ENCODE assay signal across 24 cellular contexts in genomic region chr11:122732342-122733300, GRCh38.
DNase-seq lines count a peak whose midpoint lies in the region; ATAC-seq lines count a peak whose summit lies in the region.
"Had no signal": no experiment of that assay in that cellular context is flagged by ENCODE, and none has a peak within 500 bp of the region (broad histone marks: within the 10 kb centered on the region; RNA-seq: fewer than 3 reads in every experiment).

No MANE protein-coding gene starts in this region.

- no peak overlapping the region; the same call in 1 of the 2 replicates for H3K9ac ChIP-seq in BLaER1
- H3K9ac ChIP-seq in HUES64 (ENCODE audit: low read depth, low read length): no peak overlapping the region

- CTCF ChIA-PET in naive thymus-derived CD4-positive, alpha-beta T cell (lab: Charles Lee): interaction anchor here (1.0 kb wide), 1 partner anchor 18 kb away, joined by 3 read pairs; no protein-coding TSS in a partner anchor

- peaks cover 100% of the 10 kb centered on the region for H3K4me1 ChIP-seq in BLaER1
- peaks cover 5% of the 10 kb centered on the region; the same call in 1 of the 2 replicates for H3K4me1 ChIP-seq in HUES64 (ENCODE audit: insufficient read depth, low read length)
- peaks cover 19 to 62% of the 10 kb centered on the region in 2 donors for H3K4me1 ChIP-seq in naive thymus-derived CD4-positive, alpha-beta T cell (ENCODE audit: control insufficient read depth in 2 of 2, insufficient read depth in 2 of 2, low read length in 2 of 2)
- H3K4me1 ChIP-seq: SJCRH30 had no signal

- intact Hi-C loops in naive thymus-derived CD4-positive, alpha-beta T cell (cut with micrococcal nuclease): loop anchor here in 1 of 2 donors (1.0 kb wide), 1 partner anchor 12 kb away; no protein-coding TSS in a partner anchor

- H3K27ac Mint-ChIP-seq in naive thymus-derived CD4-positive, alpha-beta T cell: peak overlapping the region in 5 of 9 donors; percentile 25 to 73 (median 38)
- H3K27ac Mint-ChIP-seq: activated CD8-positive, alpha-beta memory T cell treated with anti-CD3 and anti-CD28 coated beads, Interleukin-2, amount 10 ng/mL, durations not matched to agents 7 days and 5 days; activated T-helper 2 cell treated with anti-CD3 and anti-CD28 coated beads, Interferon-gamma antibody, Interleukin-2, Interleukin-4, amounts not matched to agents 10 μg/mL and 5 μg/mL and 100 μg/mL, durations not matched to agents 14 hours and 24 hours and 36 hours; stimulated activated naive B cell treated with anti-CD40 and anti-IgM and Interleukin-4, amounts not matched to agents 10 μg/mL and 1 μg/mL and 100 μg/mL, for 72 hours had no signal

- H3K4me3 Mint-ChIP-seq in naive thymus-derived CD4-positive, alpha-beta T cell: peak overlapping the region in 7 of 10 donors; percentile 8 to 57 (median 33)
- H3K4me3 Mint-ChIP-seq: activated CD8-positive, alpha-beta memory T cell treated with anti-CD3 and anti-CD28 coated beads, Interleukin-2, amount 10 ng/mL, durations not matched to agents 7 days and 5 days; neural crest cell; stimulated activated naive B cell treated with anti-CD40 and anti-IgM and Interleukin-4, amounts not matched to agents 10 μg/mL and 1 μg/mL and 100 μg/mL, for 72 hours had no signal

- peaks cover 0 to 12% (median 7%) of the 10 kb centered on the region in 5 donors for H3K36me3 Mint-ChIP-seq in naive thymus-derived CD4-positive, alpha-beta T cell

- no peaks in the 10 kb centered on the region for H3K27me3 Mint-ChIP-seq in naive thymus-derived CD4-positive, alpha-beta T cell
- H3K27me3 Mint-ChIP-seq: activated CD8-positive, alpha-beta memory T cell treated with anti-CD3 and anti-CD28 coated beads, Interleukin-2, amount 10 ng/mL, durations not matched to agents 7 days and 5 days; stimulated activated naive B cell treated with anti-CD40 and anti-IgM and Interleukin-4, amounts not matched to agents 10 μg/mL and 1 μg/mL and 100 μg/mL, for 72 hours had no signal

- H3K27ac ChIP-seq in BLaER1 (peak overlapping the region; percentile 57), HUES64 (ENCODE audit: low read depth, low read length) (0 out of 2 replicates have a peak overlapping the region, but pooled peaks have one; percentile 10)
- H3K27ac ChIP-seq in naive thymus-derived CD4-positive, alpha-beta T cell (ENCODE audit: low read depth, low read length): no peak overlapping the region
- H3K27ac ChIP-seq: adrenal gland, cardiac muscle cell, esophagus squamous epithelium, SJCRH30, thyroid gland had no signal

- ATAC-seq in naive thymus-derived CD4-positive, alpha-beta T cell: no peak
- ATAC-seq in HG03469 (IDR thresholded peaks at IDR 0.05; ENCODE audit: unreplicated experiment): no peak
- ATAC-seq: activated CD8-positive, alpha-beta memory T cell treated with anti-CD3 and anti-CD28 coated beads, Interleukin-2, amount 10 ng/mL, durations not matched to agents 7 days and 5 days; stimulated activated naive B cell treated with anti-CD40 and anti-IgM and Interleukin-4, amounts not matched to agents 10 μg/mL and 1 μg/mL and 100 μg/mL, for 72 hours had no signal

- POLR2A ChIA-PET in naive thymus-derived CD4-positive, alpha-beta T cell (lab: Charles Lee): interaction anchor here (0.6 to 1.4 kb wide), 11 partner anchors 11 to 80 kb away, joined by 3 to 7 read pairs (median 4); partner anchors contain the start of gene UBASH3B

- H3K4me1 Mint-ChIP-seq in naive thymus-derived CD4-positive, alpha-beta T cell: peaks cover 18 to 47% (median 33%) of the 10 kb centered on the region in 7 donors

- 75% methylated on average over 6 of the region's 8 CpGs for WGBS in HUES64

- H3K9me3 ChIP-seq in BLaER1: no peaks in the 10 kb centered on the region
- no peaks in the 10 kb centered on the region for H3K9me3 ChIP-seq in HUES64 (ENCODE audit: insufficient read depth, low read depth, low read length)
- no peaks in the 10 kb centered on the region for H3K9me3 ChIP-seq in naive thymus-derived CD4-positive, alpha-beta T cell (ENCODE audit: control insufficient read depth in 2 of 3, low read length in 3 of 3)
- H3K9me3 ChIP-seq: adrenal gland, esophagus squamous epithelium, SJCRH30, thyroid gland had no signal

- H3K27me3 ChIP-seq in BLaER1 (no peaks in the 10 kb centered on the region), HUES64 (ENCODE audit: insufficient read depth, low read length) (no peaks in the 10 kb centered on the region)
- H3K27me3 ChIP-seq in naive thymus-derived CD4-positive, alpha-beta T cell (ENCODE audit: control insufficient read depth in 2 of 2, insufficient read depth in 2 of 2, low read length in 2 of 2): no peaks in the 10 kb centered on the region
- H3K27me3 ChIP-seq: adrenal gland, cardiac muscle cell, esophagus squamous epithelium, SJCRH30, thyroid gland had no signal

- peak overlapping the region; percentile 95 for H3K4me2 ChIP-seq in BLaER1

- H4K20me1 ChIP-seq in BLaER1: peaks cover 100% of the 10 kb centered on the region

- peaks cover 0 to 1% (median 0%) of the 10 kb centered on the region in 11 donors for H3K9me3 Mint-ChIP-seq in naive thymus-derived CD4-positive, alpha-beta T cell
- H3K9me3 Mint-ChIP-seq: activated T-helper 2 cell treated with anti-CD3 and anti-CD28 coated beads, Interferon-gamma antibody, Interleukin-2, Interleukin-4, amounts not matched to agents 10 μg/mL and 5 μg/mL and 100 μg/mL, durations not matched to agents 14 hours and 24 hours and 36 hours; CD8-positive, alpha-beta memory T cell; neural crest cell; stimulated activated naive B cell treated with anti-CD40 and anti-IgM and Interleukin-4, amounts not matched to agents 10 μg/mL and 1 μg/mL and 100 μg/mL, for 72 hours had no signal

- H3K36me3 ChIP-seq in BLaER1 (peaks cover 94% of the 10 kb centered on the region), HUES64 (ENCODE audit: insufficient read depth, low read length) (no peaks in the 10 kb centered on the region)
- no peaks in the 10 kb centered on the region for H3K36me3 ChIP-seq in naive thymus-derived CD4-positive, alpha-beta T cell (ENCODE audit: control insufficient read depth in 2 of 3, insufficient read depth in 3 of 3, low read length in 3 of 3)
- H3K36me3 ChIP-seq: adrenal gland, cardiac muscle cell, esophagus squamous epithelium, SJCRH30, thyroid gland had no signal

- DNase-seq in dermis blood vessel endothelial cell (peak; percentile 50), NCI-H128 (lab: John Stamatoyannopoulos, UW; ENCODE audit: unreplicated experiment) (no peak)
- no peak for DNase-seq in naive thymus-derived CD4-positive, alpha-beta T cell
- no peak for DNase-seq in NK-92 treated with Interleukin-12 subunit alpha and Interleukin-12 subunit beta, amount 100 ng/mL, for 24 hours (lab: John Stamatoyannopoulos, UW)
- DNase-seq in activated effector memory CD4-positive, alpha-beta T cell treated with Interleukin-2 at 50 U/mL for 16 hours: no peak
- DNase-seq: ACHN; activated CD8-positive, alpha-beta memory T cell treated with anti-CD3 and anti-CD28 coated beads, Interleukin-2, amount 10 ng/mL, durations not matched to agents 7 days and 5 days; CD8-positive, alpha-beta memory T cell; esophagus squamous epithelium; mammary epithelial cell; NCI-H510A treated with DMSO at 0.1 percent for 48 hours; retina; SJCRH30; stimulated activated CD4-positive, alpha-beta T cell treated with anti-CD3 and anti-CD28 coated beads, Interleukin-15, amount 100 ng/mL, for 24 hours; stimulated activated naive B cell treated with anti-CD40 and anti-IgM and Interleukin-4, amounts not matched to agents 10 μg/mL and 1 μg/mL and 100 μg/mL, for 72 hours; T1000 had no signal

- H3K4me3 ChIP-seq in BLaER1 (no peak overlapping the region), HUES64 (ENCODE audit: low read length) (no peak overlapping the region)
- H3K4me3 ChIP-seq in naive thymus-derived CD4-positive, alpha-beta T cell (ENCODE audit: low read length): no peak overlapping the region
- H3K4me3 ChIP-seq: adrenal gland, cardiac muscle cell, esophagus squamous epithelium, SJCRH30, thyroid gland had no signal
